In genomic region chr1:117059678-117060440, GRCh38 we compare ENCODE assay signal across 8 cellular contexts. TPM values are rescaled to one million over a fixed set of nuclear protein-coding genes. Genes with fewer than 3 reads are reported as not detected.
DNase-seq lines count a peak whose midpoint lies in the region; TF ChIP-seq lines count a peak whose summit lies in the region.

TSS of gene TTF2 (plus strand) at chr1:117060326. CDS start at chr1:117060347, 21 bp downstream.

- H3K18ac ChIP-seq in H9 (ENCODE audit: insufficient read length, low read depth, low read length) = peak within 1 kb of the TSS; percentile 94

- H3K79me1 ChIP-seq in H9 (ENCODE audit: insufficient read depth, low read depth, low read length, poor library complexity, severe bottlenecking) = no peaks in the 10 kb centered on the region

- no peak within 1 kb of the TSS for H3K4me3 Mint-ChIP-seq in H9

- TF ChIP-seq CTCF in H9 (conservative IDR thresholded peaks at IDR 0.05) (peak; percentile 38; the same call in 1 of the 3 replicates), fibroblast of villous mesenchyme (IDR thresholded peaks at IDR 0.05; ENCODE audit: insufficient read depth, low read depth, low read length) (peak; percentile 12), neural cell (IDR thresholded peaks at IDR 0.05; ENCODE audit: poor library complexity, severe bottlenecking) (peak; percentile 44), stomach (IDR thresholded peaks at IDR 0.05) (peak in 4 of 7 experiments; percentile 10 to 48 (median 30))

- H3K27me3 ChIP-seq in H9 (ENCODE audit: insufficient read depth, low read length) (no peaks in the 10 kb centered on the region), neural cell (ENCODE audit: insufficient read depth, low read depth, low read length) (no peaks in the 10 kb centered on the region), stomach (no peaks in the 10 kb centered on the region)

- H3K4me2 ChIP-seq in H9 (ENCODE audit: insufficient read depth, insufficient read length, low read length) (peak within 1 kb of the TSS; percentile 72), neural cell (ENCODE audit: low read length) (peak within 1 kb of the TSS; percentile 71)

- H3K23me2 ChIP-seq in H9 (ENCODE audit: insufficient read length, low read depth, low read length, poor library complexity, severe bottlenecking) = peaks cover 17% of the 10 kb centered on the region

- no CpG with 5 or more reads among the region's 48 CpGs for WGBS in H9 (ENCODE audit: extremely low coverage, insufficient read length, low lambda C conversion rate)
- 0 to 1% (median 1%) methylated on average over 36 to 48 of the region's 48 CpGs for WGBS in stomach, 5 donors

- peak; percentile 59; the same call in 1 of the 2 replicates for TF ChIP-seq POLR2A in Raji (IDR thresholded peaks at IDR 0.05; ENCODE audit: insufficient read depth, low read depth, low read length)
- TF ChIP-seq POLR2A in stomach (IDR thresholded peaks at IDR 0.05) = peak in 1 of 4 donors; percentile 38

- peaks cover 5% of the 10 kb centered on the region for H3F3A ChIP-seq in neural cell (ENCODE audit: insufficient read depth, low read length, poor library complexity, severe bottlenecking)

- H4K8ac ChIP-seq in H9 (replicated peaks; ENCODE audit: insufficient read length, low read depth, low read length) = no peak within 1 kb of the TSS

- H3K14ac ChIP-seq in H9 (ENCODE audit: insufficient read depth, low read length) = peak within 1 kb of the TSS; percentile 94

- no peaks in the 10 kb centered on the region for H3K9me3 Mint-ChIP-seq in H9

- H2BK20ac ChIP-seq in H9 (ENCODE audit: low read depth, low read length, poor library complexity, severe bottlenecking) = no peak within 1 kb of the TSS

- H3K27me3 Mint-ChIP-seq in H9 (ENCODE audit: low read depth) = no peaks in the 10 kb centered on the region

- H2AFZ ChIP-seq in H9 (ENCODE audit: low read length) (peak within 1 kb of the TSS; percentile 92), neural cell (ENCODE audit: low read depth, low read length) (peak within 1 kb of the TSS; percentile 80)

- H3K9ac ChIP-seq in ES-I3 (ENCODE audit: low read depth, low read length) = peak within 1 kb of the TSS; percentile 76
- peak within 1 kb of the TSS; percentile 95 for H3K9ac ChIP-seq in H9 (ENCODE audit: extremely low read depth, insufficient read length, low read length)
- peak within 1 kb of the TSS; percentile 45 for H3K9ac ChIP-seq in neural cell (ENCODE audit: low read length)

- no peaks in the 10 kb centered on the region for H3K9me2 ChIP-seq in neural cell (ENCODE audit: insufficient read depth, low read length)

- H3T11ph ChIP-seq in H9 (ENCODE audit: low read length) = peak within 1 kb of the TSS; percentile 62

- DNase-seq in H9 (peak; percentile 99), M059J (ENCODE audit: low read depth) (peak; percentile 100), fibroblast of villous mesenchyme (ENCODE audit: low read depth) (peak; percentile 98), stomach (peak; percentile 93)
- DNase-seq in activated T-helper 9 cell treated with anti-CD3 and anti-CD28 coated beads, Interleukin-2, amount 50 U/mL, for 16 hours (ENCODE audit: low read depth) = peak; percentile 89

- TF ChIP-seq EP300 in neural cell (conservative IDR thresholded peaks at IDR 0.05; ENCODE audit: poor library complexity, severe bottlenecking) = no peak
- no peak for TF ChIP-seq EP300 in stomach (IDR thresholded peaks at IDR 0.05)

- H2BK120ac ChIP-seq in H9 (ENCODE audit: low read depth, low read length, poor library complexity, severe bottlenecking) = no peak within 1 kb of the TSS

- H4K20me1 ChIP-seq in H9 (ENCODE audit: control insufficient read depth, insufficient read depth, insufficient read length) = no peaks in the 10 kb centered on the region
- H4K20me1 ChIP-seq in neural cell (ENCODE audit: insufficient read depth) = no peaks in the 10 kb centered on the region

- no peak within 1 kb of the TSS for H4K91ac ChIP-seq in H9 (ENCODE audit: insufficient read length, low read depth, low read length)

- H3K23ac ChIP-seq in H9 (ENCODE audit: insufficient read length, low read depth, low read length) = no peak within 1 kb of the TSS

- peaks cover 8 to 36% (median 28%) of the 10 kb centered on the region in 3 experiments; a peak in 6 of 7 replicates for H3K36me3 Mint-ChIP-seq in H9 (ENCODE audit: insufficient read depth in 1 of 3, low read depth in 3 of 3)

- H3K27ac Mint-ChIP-seq in H9 = peak within 1 kb of the TSS in 1 of 3 experiments; percentile 63; a peak in 2 of 7 replicates

- intact Hi-C loops in stomach (cut with DNase I; ENCODE audit: low total_unique reads) = loop anchor here (10.0 kb wide), 1 partner anchor 485 kb away; the partner anchor contains the start of gene CD58

- no peak within 1 kb of the TSS for H2AK5ac ChIP-seq in H9 (ENCODE audit: insufficient read length, low read length)

- H3K79me2 ChIP-seq in H9 (ENCODE audit: insufficient read depth, low read length) = no peaks in the 10 kb centered on the region
- H3K79me2 ChIP-seq in neural cell (replicated peaks; ENCODE audit: insufficient read depth, low read length) = no peaks in the 10 kb centered on the region

- H2BK15ac ChIP-seq in H9 (ENCODE audit: low read depth, low read length) = no peak within 1 kb of the TSS

- H3K27ac ChIP-seq in H9 (ENCODE audit: insufficient read length, low read depth, low read length) (peak within 1 kb of the TSS; percentile 95), neural cell (ENCODE audit: low read length) (no peak within 1 kb of the TSS), stomach (peak within 1 kb of the TSS; percentile 85 to 88 (median 86))

- peaks cover 12 to 19% of the 10 kb centered on the region in 2 experiments for H3K4me1 Mint-ChIP-seq in H9

- peak within 1 kb of the TSS; percentile 7; the same call in 1 of the 2 replicates for H3K4ac ChIP-seq in H9 (ENCODE audit: low read depth, low read length)

- H3K4me1 ChIP-seq in ES-I3 (ENCODE audit: insufficient read depth, low read length) (no peaks in the 10 kb centered on the region; the same call in 1 of the 2 replicates), H9 (ENCODE audit: insufficient read depth, low read length) (no peaks in the 10 kb centered on the region), stomach (peaks cover 0 to 31% (median 17%) of the 10 kb centered on the region in 4 donors)

- peak within 1 kb of the TSS; percentile 92 for H3K56ac ChIP-seq in H9 (ENCODE audit: insufficient read length, low read depth, low read length)

- peak within 1 kb of the TSS; percentile 77 for H4K5ac ChIP-seq in H9 (ENCODE audit: insufficient read length, low read depth, low read length)

- H3K4me3 ChIP-seq in fibroblast of villous mesenchyme (ENCODE audit: low read depth, low read length) = peak within 1 kb of the TSS; percentile 92
- peak within 1 kb of the TSS; percentile 78 for H3K4me3 ChIP-seq in neural cell (ENCODE audit: low read length)
- H3K4me3 ChIP-seq in stomach = peak within 1 kb of the TSS; percentile 69 to 84 (median 80)

- H2BK12ac ChIP-seq in H9 (ENCODE audit: insufficient read length, low read depth, low read length) = no peak within 1 kb of the TSS

- H3K36me3 ChIP-seq in ES-I3 (ENCODE audit: insufficient read depth, low read length) (peaks cover 4% of the 10 kb centered on the region; the same call in 1 of the 2 replicates), neural cell (ENCODE audit: insufficient read depth, low read length) (no peaks in the 10 kb centered on the region), stomach (peaks cover 0 to 12% (median under 1%) of the 10 kb centered on the region in 4 donors)

- H3K9me3 ChIP-seq in ES-I3 (ENCODE audit: control insufficient read depth, insufficient read depth, low read length) (no peaks in the 10 kb centered on the region), H9 (ENCODE audit: control insufficient read depth, low read depth, low read length) (no peaks in the 10 kb centered on the region), neural cell (ENCODE audit: low read length) (no peaks in the 10 kb centered on the region), stomach (no peaks in the 10 kb centered on the region)

- H2BK5ac ChIP-seq in H9 (ENCODE audit: insufficient read length, low read length) = peak within 1 kb of the TSS; percentile 30

- TF ChIP-seq RAD21 in neural cell (conservative IDR thresholded peaks at IDR 0.05) = peak; percentile 49

TF ChIP-seq in neural cell, 6 proteins besides CTCF, POLR2A, EP300 and RAD21:
- TF ChIP-seq EZH2 (IDR thresholded peaks at IDR 0.05; ENCODE audit: borderline replicate concordance, insufficient read depth, low read length, poor library complexity, severe bottlenecking) (no peak), REST (IDR thresholded peaks at IDR 0.05; ENCODE audit: borderline replicate concordance) (no peak), SMC3 (conservative IDR thresholded peaks at IDR 0.05; ENCODE audit: poor library complexity) (peak; percentile 55), TAF1 (IDR thresholded peaks at IDR 0.05; ENCODE audit: low read depth) (no peak), POLR2AphosphoS5 (IDR thresholded peaks at IDR 0.05) (no peak), MXI1 (conservative IDR thresholded peaks at IDR 0.05; ENCODE audit: poor library complexity, severe bottlenecking) (peak; percentile 100)

RNA-seq across cellular contexts. Expression of gene TTF2, which starts in this region (rescaled TPM):
- total RNA-seq in H9 (2021) (83.5 and 86.4 TPM in 2 replicates), fibroblast of villous mesenchyme (15.1 and 21.2 TPM in 2 replicates), stomach (10 to 100 TPM in 4 of 5 donors, 1 to 10 TPM in 1; 6.2 to 58.7 (median 27.0) TPM)
- 19.8 and 44.0 TPM in 2 replicates for total RNA-seq in M059J (2014; rRNA removed; shearing (Covaris generic))
- polyA plus RNA-seq in neural cell (2.6 and 5.5 TPM in 2 replicates), stomach (1 to 10 TPM; 1.7 to 4.1 (median 2.1) TPM)
- 3.9 and 6.0 TPM in 2 replicates for polyA minus RNA-seq in neural cell

Comparison
In these comparisons a context has a peak if more than half of its experiments do, and no peak if none do; other contexts are left out.
1. H3K9ac ChIP-seq: peak in every context shown above with its lines; median percentile 95 in H9; 76 in ES-I3; 45 in neural cell.